1 cellular context compared by ENCODE assay signal in the genomic region with DNA sequence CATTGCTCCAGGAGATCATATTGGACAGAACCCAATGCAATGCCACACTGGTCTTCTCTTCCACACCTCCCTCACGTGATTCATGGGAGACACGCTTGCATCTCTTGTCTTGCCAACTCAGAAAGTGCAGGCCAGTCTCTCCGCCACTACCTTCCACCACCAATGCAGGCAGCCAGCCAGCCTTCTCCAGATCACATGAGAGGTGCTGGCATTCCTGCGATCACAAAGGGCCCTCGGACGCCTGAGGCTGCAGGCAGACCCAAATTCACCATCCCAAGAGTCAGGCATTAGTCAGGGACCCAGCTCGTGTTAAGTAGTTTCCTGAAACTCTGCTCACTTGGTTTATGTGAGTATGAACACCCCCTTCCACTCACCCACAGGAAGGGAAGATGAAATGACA.
TF ChIP-seq lines count a peak whose summit lies in the region.

No MANE protein-coding gene starts in this region.

TF ChIP-seq in H1, 55 proteins besides CTCF, POLR2A, EP300 and RAD21:
- no peak for TF ChIP-seq CBX5 (IDR thresholded peaks at IDR 0.05; ENCODE audit: low read depth, low read length)
- no peak for TF ChIP-seq JUND (IDR thresholded peaks at IDR 0.05; ENCODE audit: low read length)
- TF ChIP-seq CTBP2 (IDR thresholded peaks at IDR 0.05; ENCODE audit: borderline replicate concordance, insufficient read depth, insufficient read length, low read length) = no peak
- no peak for TF ChIP-seq SIN3A (conservative IDR thresholded peaks at IDR 0.05 in 1 of 2, IDR thresholded peaks at IDR 0.05 in 1 of 2; ENCODE audit: low read depth in 1 of 2, low read length in 2 of 2)
- TF ChIP-seq RFX5 (IDR thresholded peaks at IDR 0.05; ENCODE audit: borderline replicate concordance, low read depth, low read length) = no peak
- TF ChIP-seq TEAD4 (IDR thresholded peaks at IDR 0.05; ENCODE audit: low read depth, low read length) = no peak
- TF ChIP-seq HDAC2 (IDR thresholded peaks at IDR 0.05; ENCODE audit: borderline replicate concordance in 1 of 2, low read depth in 2 of 2, low read length in 2 of 2) = no peak
- no peak for TF ChIP-seq SUZ12 (IDR thresholded peaks at IDR 0.05; ENCODE audit: low read length)
